ENCODE assay signal across 13 cellular contexts in the genomic region with DNA sequence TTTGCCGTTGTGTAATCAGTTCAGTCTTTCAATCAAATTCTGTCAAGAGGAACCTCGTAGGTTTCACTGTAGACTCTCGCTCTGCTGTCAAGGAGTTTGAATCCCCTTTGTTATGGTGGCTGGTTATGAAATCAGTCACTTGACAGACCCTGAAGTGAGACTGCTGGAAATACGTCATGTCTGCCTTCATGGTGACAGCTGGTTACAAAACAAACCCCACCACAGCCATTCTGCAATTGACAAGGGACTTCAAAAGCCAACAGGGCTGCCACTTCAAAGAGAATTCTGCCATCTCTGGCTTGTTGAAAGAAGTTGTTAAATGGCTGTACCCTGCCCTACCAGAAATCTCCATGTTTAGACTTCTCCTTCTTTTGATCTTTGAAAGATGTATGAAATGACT.
DNase-seq lines count a peak whose midpoint lies in the region; ATAC-seq and TF ChIP-seq lines count a peak whose summit lies in the region.
"Had no signal": no experiment of that assay in that cellular context is flagged by ENCODE, and none has a peak within 500 bp of the region (broad histone marks: within the 10 kb centered on the region; RNA-seq: fewer than 3 reads in every experiment).

No MANE protein-coding gene starts in this region.

- H3F3A ChIP-seq in neural progenitor cell (ENCODE audit: low read depth), result peaks cover 4% of the 10 kb centered on the region

- H3K4me1 Mint-ChIP-seq in neural progenitor cell, result peaks cover 27% of the 10 kb centered on the region

- no peaks in the 10 kb centered on the region for H3K27me3 ChIP-seq in neural progenitor cell

- H3K4me2 ChIP-seq in neural progenitor cell, result no peak overlapping the region

- no peaks in the 10 kb centered on the region for H3K79me2 ChIP-seq in neural progenitor cell (ENCODE audit: low read depth)

- peaks cover 8% of the 10 kb centered on the region for H3K4me1 ChIP-seq in neural progenitor cell

- H3K4me3 ChIP-seq in NB4 (ENCODE audit: low read depth, low read length), result no peak overlapping the region
- H3K4me3 ChIP-seq in neural progenitor cell, result no peak overlapping the region

- no peak overlapping the region for H3K4me3 Mint-ChIP-seq in neural progenitor cell

- no peak for TF ChIP-seq POLR2A in NB4 (IDR thresholded peaks at IDR 0.05; ENCODE audit: extremely low read depth, insufficient read length)

- no peaks in the 10 kb centered on the region for H3K36me3 ChIP-seq in neural progenitor cell

- no peaks in the 10 kb centered on the region for H4K20me1 ChIP-seq in neural progenitor cell (ENCODE audit: low read depth)

- no peak overlapping the region for H2AFZ ChIP-seq in neural progenitor cell (replicated peaks)

- H3K27me3 Mint-ChIP-seq in neural progenitor cell (ENCODE audit: insufficient read depth, low read depth), result no peaks in the 10 kb centered on the region

- DNase-seq in activated CD4-positive, alpha-beta T cell treated with anti-CD3 and anti-CD28 coated beads for 48 hours, result peak; percentile 11
- DNase-seq in activated CD4-positive, alpha-beta T cell treated with anti-CD3 and anti-CD28 coated beads, Interleukin-2, amount 50 U/mL, for 1 hour, result no peak
- peak; percentile 38 for DNase-seq in NB4 (ENCODE audit: low read depth)
- peak; percentile 13 for DNase-seq in activated gamma-delta T cell treated with anti-CD3 and anti-CD28 coated beads, Interleukin-2, amount 50 U/mL, for 16 hours (ENCODE audit: low read depth)
- peak; percentile 4 for DNase-seq in neural progenitor cell (ENCODE audit: low spot score)
- DNase-seq in kidney tubule cell (ENCODE audit: low spot score), result no peak
- DNase-seq: ACHN; cerebellar nuclear complex; KBM-7; stimulated activated CD4-positive, alpha-beta T cell treated with anti-CD3 and anti-CD28 coated beads, Interleukin-15, amount 100 ng/mL, for 24 hours; T-helper 1 cell had no signal

- peaks cover 2% of the 10 kb centered on the region for H3K9me3 Mint-ChIP-seq in neural progenitor cell

- TF ChIP-seq CTCF in NB4 (IDR thresholded peaks at IDR 0.05; ENCODE audit: low read depth, low read length), result no peak
- no peak for TF ChIP-seq CTCF in neural progenitor cell (IDR thresholded peaks at IDR 0.05)

- H3K9ac ChIP-seq in neural progenitor cell, result no peak overlapping the region

- H3K27ac Mint-ChIP-seq in neural progenitor cell, result peak overlapping the region; percentile 69

- H3K27ac ChIP-seq in neural progenitor cell, result no peak overlapping the region

- peaks cover 5% of the 10 kb centered on the region for H3K36me3 Mint-ChIP-seq in neural progenitor cell

- ATAC-seq in GM18907 (IDR thresholded peaks at IDR 0.05; ENCODE audit: unreplicated experiment), result no peak
- no peak for ATAC-seq in HG02798 (IDR thresholded peaks at IDR 0.05; ENCODE audit: poor library complexity, unreplicated experiment)

- no peaks in the 10 kb centered on the region for H3K9me3 ChIP-seq in neural progenitor cell (ENCODE audit: low read depth)

Comparison
In these comparisons a context has a peak if more than half of its experiments do, and no peak if none do; other contexts are left out.
1. DNase-seq: peak in activated CD4-positive, alpha-beta T cell treated with anti-CD3 and anti-CD28 coated beads for 48 hours (single experiment), NB4 (single experiment), activated gamma-delta T cell treated with anti-CD3 and anti-CD28 coated beads, Interleukin-2, amount 50 U/mL, for 16 hours (single experiment) and neural progenitor cell (single experiment); none in activated CD4-positive, alpha-beta T cell treated with anti-CD3 and anti-CD28 coated beads, Interleukin-2, amount 50 U/mL, for 1 hour (single experiment) and kidney tubule cell (single experiment).